ENCODE assay signal across 28 cellular contexts in the genomic region with DNA sequence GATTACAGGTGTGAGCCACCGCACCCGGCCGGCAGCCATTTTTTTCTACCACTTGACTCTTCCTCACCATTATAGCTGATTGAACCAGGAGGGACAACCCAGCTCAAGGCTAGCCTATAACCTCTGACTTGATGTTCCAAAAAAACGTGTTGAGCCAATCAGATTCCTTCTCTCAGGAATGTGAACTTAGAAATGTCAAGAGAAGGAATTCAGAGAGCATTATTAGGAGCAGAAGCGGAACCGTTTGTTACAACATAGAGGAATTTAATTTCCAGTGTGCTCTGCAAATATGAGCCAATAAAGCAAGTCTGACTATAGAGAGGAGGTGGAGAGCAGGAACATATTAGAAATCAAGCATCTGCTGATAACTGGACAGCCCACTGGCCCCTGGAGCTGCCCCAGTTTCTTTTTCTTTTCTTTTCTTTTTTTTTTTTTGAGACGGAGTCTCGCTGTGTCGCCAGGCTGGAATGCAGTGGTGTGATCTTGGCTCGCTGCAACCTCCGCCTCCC.
"Had no signal": no experiment of that assay in that cellular context is flagged by ENCODE, and none has a peak within 500 bp of the region (broad histone marks: within the 10 kb centered on the region; RNA-seq: fewer than 3 reads in every experiment).

No MANE protein-coding gene starts in this region.

- H3K4me1 Mint-ChIP-seq: activated CD4-positive, alpha-beta T cell treated with anti-CD3 and anti-CD28 coated beads for 36 hours; activated naive CD8-positive, alpha-beta T cell treated with anti-CD3 and anti-CD28 coated beads for 36 hours had no signal

- FAIRE-seq: endothelial cell of umbilical vein had no signal

- H3K4me1 ChIP-seq: adrenal gland, left ventricle myocardium inferior, vagina had no signal

- H3K27me3 Mint-ChIP-seq: activated naive CD8-positive, alpha-beta T cell treated with anti-CD3 and anti-CD28 coated beads for 36 hours; progenitor cell of endocrine pancreas; stimulated activated naive CD8-positive, alpha-beta T cell treated with anti-CD3 and anti-CD28 coated beads, Interleukin-15, Interleukin-2, amounts not matched to agents 100 ng/mL and 50 ng/mL, for 24 hours; type B pancreatic cell had no signal

- H3K36me3 ChIP-seq: adrenal gland, brain microvascular endothelial cell, heart right ventricle, left ventricle myocardium inferior, ovary, vagina had no signal

- H3K4me3 Mint-ChIP-seq: activated CD4-positive, alpha-beta T cell treated with anti-CD3 and anti-CD28 coated beads for 36 hours; activated naive CD8-positive, alpha-beta T cell treated with anti-CD3 and anti-CD28 coated beads for 36 hours; activated T-cell treated with anti-CD3 and anti-CD28 coated beads, Interleukin-2, amount 50 U/mL, for 72 hours; nephron progenitor cell; stimulated activated naive CD8-positive, alpha-beta T cell treated with anti-CD3 and anti-CD28 coated beads, Interleukin-15, Interleukin-2, amounts not matched to agents 100 ng/mL and 50 ng/mL, for 24 hours; type B pancreatic cell had no signal

- H3K27ac Mint-ChIP-seq: activated CD4-positive, alpha-beta T cell treated with anti-CD3 and anti-CD28 coated beads for 36 hours; activated naive CD8-positive, alpha-beta T cell treated with anti-CD3 and anti-CD28 coated beads for 36 hours; activated T-cell treated with anti-CD3 and anti-CD28 coated beads, Interleukin-2, amount 50 U/mL, for 72 hours; nephron progenitor cell; progenitor cell of endocrine pancreas; stimulated activated naive CD8-positive, alpha-beta T cell treated with anti-CD3 and anti-CD28 coated beads, Interleukin-15, Interleukin-2, amounts not matched to agents 100 ng/mL and 50 ng/mL, for 24 hours; type B pancreatic cell had no signal

- H3K36me3 Mint-ChIP-seq: activated naive CD8-positive, alpha-beta T cell treated with anti-CD3 and anti-CD28 coated beads for 36 hours; type B pancreatic cell had no signal

- H3K4me3 ChIP-seq: adrenal gland, heart right ventricle, left ventricle myocardium inferior, lung, ovary, skin epidermis, vagina had no signal

- H3K27ac ChIP-seq: adrenal gland, brain microvascular endothelial cell, heart right ventricle, left ventricle myocardium inferior, ovary, skin epidermis, vagina had no signal

- ATAC-seq: activated CD4-positive, alpha-beta T cell treated with anti-CD3 and anti-CD28 coated beads for 36 hours; activated T-cell treated with anti-CD3 and anti-CD28 coated beads, Interleukin-2, amount 50 U/mL, for 72 hours; heart right ventricle; sciatic nerve had no signal

- H3K27me3 ChIP-seq: adrenal gland, brain microvascular endothelial cell, heart right ventricle, ovary, vagina had no signal

- DNase-seq: activated CD4-positive, alpha-beta T cell treated with anti-CD3 and anti-CD28 coated beads for 36 hours; activated CD4-positive, alpha-beta T cell treated with anti-CD3 and anti-CD28 coated beads, Interleukin-2, amount 50 U/mL, for 4 hours; activated CD4-positive, CD25-positive, alpha-beta regulatory T cell; activated naive CD4-positive, alpha-beta T cell treated with Interleukin-2 at 50 U/mL for 16 hours; activated naive CD8-positive, alpha-beta T cell treated with anti-CD3 and anti-CD28 coated beads for 36 hours; activated T-cell treated with anti-CD3 and anti-CD28 coated beads for 4 hours; activated T-cell treated with anti-CD3 and anti-CD28 coated beads, Interleukin-2, amount 50 U/mL, for 72 hours; aorta; brain microvascular endothelial cell; cortex of kidney; foreskin fibroblast; heart right ventricle; kidney glomerular epithelial cell; left ventricle myocardium inferior; nephron progenitor cell; ovary; retina; stimulated activated CD4-positive, alpha-beta T cell treated with anti-CD3 and anti-CD28 coated beads, Interleukin-12 subunit alpha, Interleukin-12 subunit beta, amount 100 ng/mL, for 4 hours; stimulated activated CD4-positive, alpha-beta T cell treated with anti-CD3 and anti-CD28 coated beads, Interleukin-4, amount 100 ng/mL, for 1 hour had no signal

- H3K9me3 ChIP-seq: adrenal gland, heart right ventricle, left ventricle myocardium inferior, ovary, vagina had no signal

- H3K9me3 Mint-ChIP-seq: activated naive CD8-positive, alpha-beta T cell treated with anti-CD3 and anti-CD28 coated beads for 36 hours; activated T-cell treated with anti-CD3 and anti-CD28 coated beads, Interleukin-2, amount 50 U/mL, for 72 hours; nephron progenitor cell; stimulated activated naive CD8-positive, alpha-beta T cell treated with anti-CD3 and anti-CD28 coated beads, Interleukin-15, Interleukin-2, amounts not matched to agents 100 ng/mL and 50 ng/mL, for 24 hours; type B pancreatic cell had no signal
